In the genomic region with DNA sequence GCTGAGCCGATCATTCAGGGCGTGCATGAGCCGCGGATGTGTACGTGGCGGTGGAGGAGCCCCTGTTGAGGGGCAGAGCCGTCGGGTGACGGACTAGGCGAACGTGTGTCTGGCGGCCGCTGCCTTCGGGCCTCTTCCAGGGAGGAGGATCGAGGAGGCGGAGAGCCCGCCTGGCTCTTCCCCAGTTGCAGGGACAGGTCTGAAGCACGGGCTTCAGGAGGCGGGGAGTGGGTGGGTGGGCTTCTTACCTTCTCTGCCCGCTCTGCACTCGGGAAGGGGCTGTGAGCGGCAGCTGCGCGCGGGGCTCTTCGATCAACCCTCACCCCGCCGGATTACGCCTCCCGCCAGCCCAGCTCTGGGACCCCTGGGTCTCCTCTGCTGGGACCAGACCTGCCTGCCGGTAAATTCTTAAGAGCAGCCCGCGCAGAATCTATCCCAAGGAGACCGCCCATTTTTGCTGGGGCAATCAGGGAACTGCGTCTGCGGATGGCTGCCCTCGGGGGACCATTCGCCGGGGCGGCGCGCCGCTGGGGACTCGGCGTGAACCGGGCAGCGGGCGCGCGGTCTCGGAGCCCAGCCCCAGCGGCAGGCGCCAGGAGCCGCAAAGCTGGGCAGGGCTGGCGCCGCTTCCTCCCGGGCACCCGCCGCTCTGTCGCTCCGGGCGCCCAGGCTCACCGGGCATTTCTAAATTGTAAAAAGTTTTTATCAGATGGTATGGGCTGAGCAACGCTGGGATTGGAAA, we compare ENCODE assay signal across 8 cellular contexts. TPM values are rescaled to one million over a fixed set of nuclear protein-coding genes. Genes with fewer than 3 reads are reported as not detected.
DNase-seq lines count a peak whose midpoint lies in the region; ATAC-seq and TF ChIP-seq lines count a peak whose summit lies in the region.

No MANE protein-coding gene starts in this region.

- no peaks in the 10 kb centered on the region for H3K9me3 Mint-ChIP-seq in CD4-positive, alpha-beta T cell
- H3K9me3 Mint-ChIP-seq in activated naive CD8-positive, alpha-beta T cell treated with anti-CD3 and anti-CD28 coated beads, Interleukin-2, amount 50 U/mL, for 24 hours = no peaks in the 10 kb centered on the region

- H3K4me3 ChIP-seq in RWPE2 (ENCODE audit: severe bottlenecking) (peak overlapping the region; percentile 44), iPS DF 6.9 (ENCODE audit: low read length) (peak overlapping the region; percentile 59; the same call in 1 of the 2 replicates), skin epidermis (peak overlapping the region; percentile 44 to 71 (median 56))

- POLR2A ChIA-PET in CD4-positive, alpha-beta T cell (lab: Charles Lee) = interaction anchor here (0.6 to 8.9 kb wide), 24 partner anchors 12 to 346 kb away, joined by 3 to 167 read pairs (median 5); a partner anchor contains a TSS

- CTCF ChIA-PET in CD4-positive, alpha-beta T cell (lab: Charles Lee) = interaction anchor here (0.6 to 3.5 kb wide), 24 partner anchors 9 to 734 kb away, joined by 3 to 23 read pairs (median 4); a partner anchor contains a TSS

- no peaks in the 10 kb centered on the region; the same call in 1 of the 2 replicates for H3K36me3 ChIP-seq in RWPE2 (ENCODE audit: low read depth)
- H3K36me3 ChIP-seq in iPS DF 6.9 (ENCODE audit: control insufficient read depth, insufficient read depth, low read length) = no peaks in the 10 kb centered on the region

- no peaks in the 10 kb centered on the region for H3K27me3 Mint-ChIP-seq in CD4-positive, alpha-beta T cell
- no peaks in the 10 kb centered on the region for H3K27me3 Mint-ChIP-seq in activated naive CD8-positive, alpha-beta T cell treated with anti-CD3 and anti-CD28 coated beads, Interleukin-2, amount 50 U/mL, for 24 hours

- no peak for TF ChIP-seq CTCF in CD4-positive, alpha-beta T cell (IDR thresholded peaks at IDR 0.05)
- no peak for TF ChIP-seq CTCF in RWPE2 (IDR thresholded peaks at IDR 0.05; ENCODE audit: poor library complexity, severe bottlenecking)

- H3K36me3 Mint-ChIP-seq in CD4-positive, alpha-beta T cell (ENCODE audit: low read depth) = peaks cover 86% of the 10 kb centered on the region
- peaks cover 13% of the 10 kb centered on the region for H3K36me3 Mint-ChIP-seq in activated naive CD8-positive, alpha-beta T cell treated with anti-CD3 and anti-CD28 coated beads, Interleukin-2, amount 50 U/mL, for 24 hours (ENCODE audit: low read depth)

- ATAC-seq in CD4-positive, alpha-beta T cell (ENCODE audit: poor library complexity) = peak; percentile 9
- ATAC-seq in GM19328 (IDR thresholded peaks at IDR 0.05; ENCODE audit: unreplicated experiment) (peak; percentile 23), HG03460 (IDR thresholded peaks at IDR 0.05; ENCODE audit: unreplicated experiment) (peak; percentile 10), RWPE2 (ENCODE audit: low read depth) (peak; percentile 67), GM21515 (IDR thresholded peaks at IDR 0.05; ENCODE audit: unreplicated experiment) (no peak)
- peak; percentile 26 for ATAC-seq in activated naive CD8-positive, alpha-beta T cell treated with anti-CD3 and anti-CD28 coated beads, Interleukin-2, amount 50 U/mL, for 24 hours

- no CpG with 5 or more reads among the region's 64 CpGs for WGBS in iPS DF 6.9 (ENCODE audit: insufficient coverage, insufficient read length)

- peaks cover 64% of the 10 kb centered on the region for H3K4me1 Mint-ChIP-seq in CD4-positive, alpha-beta T cell (ENCODE audit: low read depth)
- H3K4me1 Mint-ChIP-seq in activated naive CD8-positive, alpha-beta T cell treated with anti-CD3 and anti-CD28 coated beads, Interleukin-2, amount 50 U/mL, for 24 hours = peaks cover 75% of the 10 kb centered on the region

- peak overlapping the region; percentile 89 for H3K27ac Mint-ChIP-seq in CD4-positive, alpha-beta T cell
- H3K27ac Mint-ChIP-seq in activated naive CD8-positive, alpha-beta T cell treated with anti-CD3 and anti-CD28 coated beads, Interleukin-2, amount 50 U/mL, for 24 hours = peak overlapping the region; percentile 98

- H3K4me3 Mint-ChIP-seq in CD4-positive, alpha-beta T cell = peak overlapping the region; percentile 96
- H3K4me3 Mint-ChIP-seq in activated naive CD8-positive, alpha-beta T cell treated with anti-CD3 and anti-CD28 coated beads, Interleukin-2, amount 50 U/mL, for 24 hours = peak overlapping the region; percentile 86

- no peaks in the 10 kb centered on the region for H3K27me3 ChIP-seq in CD4-positive, alpha-beta T cell (ENCODE audit: control insufficient read depth, insufficient read depth, low read length)
- no peaks in the 10 kb centered on the region for H3K27me3 ChIP-seq in RWPE2 (ENCODE audit: insufficient read depth, poor library complexity, severe bottlenecking)
- no peaks in the 10 kb centered on the region for H3K27me3 ChIP-seq in iPS DF 6.9 (ENCODE audit: control insufficient read depth, insufficient read depth, low read length)

- peaks cover 15% of the 10 kb centered on the region for H3K4me1 ChIP-seq in RWPE2 (ENCODE audit: insufficient read depth, poor library complexity, severe bottlenecking)
- H3K4me1 ChIP-seq in iPS DF 6.9 (ENCODE audit: control insufficient read depth, insufficient read depth, low read length) = no peaks in the 10 kb centered on the region

- DNase-seq in CD4-positive, alpha-beta T cell = peak in 6 of 10 experiments; percentile 19 to 51 (median 30)
- DNase-seq in RWPE2 (ENCODE audit: low spot score) (no peak), iPS DF 6.9 (ENCODE audit: low read depth, low spot score) (no peak)
- DNase-seq in activated naive CD8-positive, alpha-beta T cell treated with anti-CD3 and anti-CD28 coated beads, Interleukin-2, amount 50 U/mL, for 24 hours = peak; percentile 60

- intact Hi-C loops in CD4-positive, alpha-beta T cell (cut with DNase I, micrococcal nuclease) = loop anchor here (1.0 to 5.0 kb wide), 8 partner anchors 17 to 151 kb away; no protein-coding TSS in a partner anchor

- H3K27ac ChIP-seq in CD4-positive, alpha-beta T cell (ENCODE audit: low read depth, low read length) = peak overlapping the region; percentile 44
- peak overlapping the region; percentile 45 for H3K27ac ChIP-seq in RWPE2 (ENCODE audit: poor library complexity, severe bottlenecking)
- H3K27ac ChIP-seq in iPS DF 6.9 (ENCODE audit: low read length) = no peak overlapping the region
- peak overlapping the region in 19 of 21 experiments; percentile 10 to 88 (median 61) for H3K27ac ChIP-seq in skin epidermis

- no peaks in the 10 kb centered on the region for H3K9me3 ChIP-seq in CD4-positive, alpha-beta T cell (ENCODE audit: control insufficient read depth, low read length)
- H3K9me3 ChIP-seq in RWPE2 (ENCODE audit: severe bottlenecking) = no peaks in the 10 kb centered on the region
- H3K9me3 ChIP-seq in iPS DF 6.9 (ENCODE audit: control insufficient read depth, insufficient read depth, low read length) = no peaks in the 10 kb centered on the region

RNA-seq across cellular contexts. Expression of a gene that starts 4.9 kb away (rescaled TPM):
- 100 to 1,000 TPM; 249 to 259 TPM for total RNA-seq in CD4-positive, alpha-beta T cell

Comparison
In these comparisons a context has a peak if more than half of its experiments do, and no peak if none do; other contexts are left out.
1. DNase-seq: peak in CD4-positive, alpha-beta T cell (6 of 10) and activated naive CD8-positive, alpha-beta T cell treated with anti-CD3 and anti-CD28 coated beads, Interleukin-2, amount 50 U/mL, for 24 hours (single experiment); none in RWPE2 (single experiment) and iPS DF 6.9 (single experiment).
2. Peak in every context shown above with its lines, with median percentiles within 50 percentile points of each other: H3K4me3 ChIP-seq.